Comparison of ENCODE assay signal across 19 cellular contexts in genomic region chr14:70753518-70753953, GRCh38. TPM values are rescaled to one million over a fixed set of nuclear protein-coding genes. Genes with fewer than 3 reads are reported as not detected.
DNase-seq lines count a peak whose midpoint lies in the region; ATAC-seq lines count a peak whose summit lies in the region.
"Had no signal": no experiment of that assay in that cellular context is flagged by ENCODE, and none has a peak within 500 bp of the region (broad histone marks: within the 10 kb centered on the region; RNA-seq: fewer than 3 reads in every experiment).

No MANE protein-coding gene starts in this region.

- H2BK120ac ChIP-seq in mesenchymal stem cell (ENCODE audit: low read depth, low read length), result no peak overlapping the region

- no peaks in the 10 kb centered on the region for H3K9me3 ChIP-seq in mesenchymal stem cell (ENCODE audit: control insufficient read depth, low read length)
- H3K9me3 ChIP-seq: BE2C, heart right ventricle had no signal

- no peak overlapping the region for H2BK12ac ChIP-seq in mesenchymal stem cell (ENCODE audit: low read length in 2 of 2)

- H4K91ac ChIP-seq in mesenchymal stem cell (ENCODE audit: low read length), result no peak overlapping the region

- peaks cover 15% of the 10 kb centered on the region for H3K4me1 ChIP-seq in mesenchymal stem cell (ENCODE audit: control insufficient read depth, insufficient read depth, low read depth, low read length)
- H3K4me1 ChIP-seq: BE2C had no signal

- peaks cover 17% of the 10 kb centered on the region for H3K79me1 ChIP-seq in mesenchymal stem cell (replicated peaks; ENCODE audit: low read length, poor library complexity, severe bottlenecking)

- no peak overlapping the region for H2BK15ac ChIP-seq in mesenchymal stem cell (ENCODE audit: low read depth, poor library complexity, severe bottlenecking)

- H3K27me3 Mint-ChIP-seq in activated naive CD8-positive, alpha-beta T cell treated with anti-CD3 and anti-CD28 coated beads, Interleukin-2, amount 50 U/mL, for 24 hours, result no peaks in the 10 kb centered on the region

- no peak overlapping the region for H3K4ac ChIP-seq in mesenchymal stem cell (ENCODE audit: low read depth in 1 of 2, low read length in 2 of 2)

- H3K4me3 ChIP-seq in mesenchymal stem cell (ENCODE audit: insufficient read depth in 1 of 2, low read depth in 1 of 2, low read length in 2 of 2), result no peak overlapping the region
- H3K4me3 ChIP-seq: heart right ventricle, skin epidermis had no signal

- H3K27ac ChIP-seq in epithelial cell of prostate (peak overlapping the region; percentile 99), mesenchymal stem cell (ENCODE audit: low read length, poor library complexity, severe bottlenecking) (peak overlapping the region; percentile 89)
- H3K27ac ChIP-seq: heart right ventricle, skin epidermis had no signal

- no peak overlapping the region for H3K27ac Mint-ChIP-seq in activated naive CD8-positive, alpha-beta T cell treated with anti-CD3 and anti-CD28 coated beads, Interleukin-2, amount 50 U/mL, for 24 hours
- H3K27ac Mint-ChIP-seq: activated T-cell treated with anti-CD3 and anti-CD28 coated beads, Interleukin-2, amount 50 U/mL, for 72 hours; immature natural killer cell; T-helper 2 cell treated with Interferon-gamma antibody and Interleukin-4, amounts not matched to agents 5 μg/mL and 100 μg/mL, for 36 hours had no signal

- H2BK5ac ChIP-seq in mesenchymal stem cell (ENCODE audit: low read depth, low read length, poor library complexity, severe bottlenecking), result peak overlapping the region; percentile 69

- peaks cover 11% of the 10 kb centered on the region for H3K36me3 Mint-ChIP-seq in activated naive CD8-positive, alpha-beta T cell treated with anti-CD3 and anti-CD28 coated beads, Interleukin-2, amount 50 U/mL, for 24 hours (ENCODE audit: low read depth)

- 80% methylated on average over 3 of the region's 4 CpGs for WGBS in mesenchymal stem cell

- H3K23ac ChIP-seq in mesenchymal stem cell (ENCODE audit: low read length in 2 of 2), result no peak overlapping the region

- peaks cover 0 to under 1% of the 10 kb centered on the region in 2 experiments for H3K36me3 ChIP-seq in mesenchymal stem cell (ENCODE audit: control insufficient read depth in 1 of 2, insufficient read depth in 2 of 2, low read depth in 1 of 2, low read length in 2 of 2)
- H3K36me3 ChIP-seq: BE2C, heart right ventricle had no signal

- no peak overlapping the region for H4K8ac ChIP-seq in mesenchymal stem cell (ENCODE audit: low read length)

- no peaks in the 10 kb centered on the region for H3K9me3 Mint-ChIP-seq in activated naive CD8-positive, alpha-beta T cell treated with anti-CD3 and anti-CD28 coated beads, Interleukin-2, amount 50 U/mL, for 24 hours
- H3K9me3 Mint-ChIP-seq: activated T-cell treated with anti-CD3 and anti-CD28 coated beads, Interleukin-2, amount 50 U/mL, for 72 hours; immature natural killer cell; nephron; T-helper 2 cell treated with Interferon-gamma antibody and Interleukin-4, amounts not matched to agents 5 μg/mL and 100 μg/mL, for 36 hours had no signal

- no peak for ATAC-seq in activated naive CD8-positive, alpha-beta T cell treated with anti-CD3 and anti-CD28 coated beads, Interleukin-2, amount 50 U/mL, for 24 hours
- ATAC-seq in GM21576 (IDR thresholded peaks at IDR 0.05; ENCODE audit: unreplicated experiment), result no peak
- ATAC-seq: activated T-cell treated with anti-CD3 and anti-CD28 coated beads, Interleukin-2, amount 50 U/mL, for 72 hours; heart right ventricle had no signal

- DNase-seq in HuH-7 (ENCODE audit: low spot score) (peak; percentile 70), epithelial cell of prostate (ENCODE audit: low read depth, low spot score) (no peak), mesenchymal stem cell (no peak), Ammon's horn (ENCODE audit: low spot score) (no peak)
- no peak for DNase-seq in stimulated activated CD4-positive, alpha-beta T cell treated with anti-CD3 and anti-CD28 coated beads, Interleukin-4, amount 100 ng/mL, for 4 hours
- DNase-seq in activated naive CD8-positive, alpha-beta T cell treated with anti-CD3 and anti-CD28 coated beads, Interleukin-2, amount 50 U/mL, for 24 hours, result no peak
- DNase-seq: activated CD4-positive, CD25-positive, alpha-beta regulatory T cell; activated naive CD4-positive, alpha-beta T cell treated with anti-CD3 and anti-CD28 coated beads, Interleukin-2, amount 50 U/mL, for 16 hours; activated T-cell treated with anti-CD3 and anti-CD28 coated beads, Interleukin-2, amount 50 U/mL, for 72 hours; BE2C; GDM1; heart right ventricle; immature natural killer cell; NCI-H1694; NCI-H2227 treated with DMSO at 0.1 percent for 48 hours had no signal

- H3K4me1 Mint-ChIP-seq in activated naive CD8-positive, alpha-beta T cell treated with anti-CD3 and anti-CD28 coated beads, Interleukin-2, amount 50 U/mL, for 24 hours, result no peaks in the 10 kb centered on the region
- H3K4me1 Mint-ChIP-seq: immature natural killer cell, nephron had no signal

- H2AK5ac ChIP-seq in mesenchymal stem cell (ENCODE audit: low read length, severe bottlenecking), result no peak overlapping the region

- H3K9ac ChIP-seq in mesenchymal stem cell (ENCODE audit: low read length), result no peak overlapping the region

- H2AFZ ChIP-seq in mesenchymal stem cell (ENCODE audit: low read depth, low read length), result no peak overlapping the region

- peaks cover 0 to 4% of the 10 kb centered on the region in 2 experiments for H3K27me3 ChIP-seq in mesenchymal stem cell (ENCODE audit: control insufficient read depth in 1 of 2, insufficient read depth in 1 of 2, low read length in 2 of 2)
- H3K27me3 ChIP-seq: heart right ventricle had no signal

- no peak overlapping the region for H3K18ac ChIP-seq in mesenchymal stem cell (ENCODE audit: low read depth in 1 of 2, low read length in 2 of 2)

- no peak overlapping the region for H3K14ac ChIP-seq in mesenchymal stem cell (ENCODE audit: low read length in 2 of 2)

- H3K4me2 ChIP-seq in mesenchymal stem cell (ENCODE audit: low read length, poor library complexity, severe bottlenecking), result peak overlapping the region; percentile 12

- no peak overlapping the region for H3K4me3 Mint-ChIP-seq in activated naive CD8-positive, alpha-beta T cell treated with anti-CD3 and anti-CD28 coated beads, Interleukin-2, amount 50 U/mL, for 24 hours
- H3K4me3 Mint-ChIP-seq: activated T-cell treated with anti-CD3 and anti-CD28 coated beads, Interleukin-2, amount 50 U/mL, for 72 hours; immature natural killer cell; nephron; T-helper 2 cell treated with Interferon-gamma antibody and Interleukin-4, amounts not matched to agents 5 μg/mL and 100 μg/mL, for 36 hours had no signal

RNA-seq across cellular contexts. Expression of gene MAP3K9, which starts 55.8 kb away (rescaled TPM):
- 0.41 TPM for polyA plus RNA-seq in mesenchymal stem cell (2013, experiment 1 of 2)
- 0.45 TPM for polyA plus RNA-seq in mesenchymal stem cell (2013, experiment 2 of 2)
